Comparison of ENCODE assay signal across 16 cellular contexts in the genomic region with DNA sequence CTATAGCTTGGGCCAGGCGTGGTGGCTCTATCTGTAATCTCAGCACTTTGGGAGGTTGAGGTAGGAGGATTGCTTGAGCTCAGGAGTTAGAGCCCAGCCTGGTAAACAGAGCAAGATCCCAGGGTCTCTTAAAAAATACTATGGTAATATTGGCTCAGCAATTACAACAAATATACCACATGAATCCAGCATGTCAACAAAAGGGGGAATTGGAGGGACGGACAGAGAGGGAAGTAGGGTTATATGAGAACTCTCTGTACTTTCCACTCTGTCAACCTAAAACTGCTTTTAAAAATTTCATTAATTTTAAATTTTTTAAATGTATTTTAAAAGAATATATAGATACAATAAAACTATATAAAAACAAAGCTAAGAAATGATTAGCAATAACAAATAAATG. TPM values are rescaled to one million over a fixed set of nuclear protein-coding genes. Genes with fewer than 3 reads are reported as not detected.
DNase-seq lines count a peak whose midpoint lies in the region; ATAC-seq and FAIRE-seq lines count a peak whose summit lies in the region.
"Had no signal": no experiment of that assay in that cellular context is flagged by ENCODE, and none has a peak within 500 bp of the region (broad histone marks: within the 10 kb centered on the region; RNA-seq: fewer than 3 reads in every experiment).

No MANE protein-coding gene starts in this region.

- H3K4me3 Mint-ChIP-seq in stimulated activated naive CD8-positive, alpha-beta T cell treated with anti-CD3 and anti-CD28 coated beads, Interleukin-15, Interleukin-2, amounts not matched to agents 100 ng/mL and 50 ng/mL, for 24 hours: peak overlapping the region; percentile 79
- H3K4me3 Mint-ChIP-seq in T-helper 17 cell: peak overlapping the region; percentile 74

- H3K27me3 Mint-ChIP-seq in stimulated activated naive CD8-positive, alpha-beta T cell treated with anti-CD3 and anti-CD28 coated beads, Interleukin-15, Interleukin-2, amounts not matched to agents 100 ng/mL and 50 ng/mL, for 24 hours: no peaks in the 10 kb centered on the region
- H3K27me3 Mint-ChIP-seq in T-helper 17 cell: no peaks in the 10 kb centered on the region

- H3K27ac Mint-ChIP-seq in stimulated activated naive CD8-positive, alpha-beta T cell treated with anti-CD3 and anti-CD28 coated beads, Interleukin-15, Interleukin-2, amounts not matched to agents 100 ng/mL and 50 ng/mL, for 24 hours: peak overlapping the region; percentile 91
- peak overlapping the region; percentile 99 for H3K27ac Mint-ChIP-seq in T-helper 17 cell

- H3K36me3 Mint-ChIP-seq in stimulated activated naive CD8-positive, alpha-beta T cell treated with anti-CD3 and anti-CD28 coated beads, Interleukin-15, Interleukin-2, amounts not matched to agents 100 ng/mL and 50 ng/mL, for 24 hours (ENCODE audit: low read depth): peaks cover under 1% of the 10 kb centered on the region
- peaks cover 2% of the 10 kb centered on the region for H3K36me3 Mint-ChIP-seq in T-helper 17 cell (ENCODE audit: low read depth)

- no peaks in the 10 kb centered on the region for H3K9me3 ChIP-seq in T-helper 17 cell (ENCODE audit: control insufficient read depth, low read length, poor library complexity, severe bottlenecking)

- H3K9me3 Mint-ChIP-seq in stimulated activated naive CD8-positive, alpha-beta T cell treated with anti-CD3 and anti-CD28 coated beads, Interleukin-15, Interleukin-2, amounts not matched to agents 100 ng/mL and 50 ng/mL, for 24 hours: no peaks in the 10 kb centered on the region

- no peak for DNase-seq in stimulated activated naive CD8-positive, alpha-beta T cell treated with anti-CD3 and anti-CD28 coated beads, Interleukin-15, Interleukin-2, amounts not matched to agents 100 U/mL and 50 U/mL, for 24 hours
- DNase-seq in T-helper 17 cell (no peak), frontal cortex (ENCODE audit: low spot score in 2 of 2) (no peak), 8988T (no peak), GF-D8 (lab: John Stamatoyannopoulos, UW) (no peak), NCI-H1417 treated with DMSO at 0.1 percent for 48 hours (lab: John Stamatoyannopoulos, UW) (no peak)
- DNase-seq: activated CD8-positive, alpha-beta memory T cell treated with anti-CD3 and anti-CD28 coated beads for 24 hours; amniotic stem cell; mesendoderm; NCI-H1417; NCI-H446 treated with DMSO at 0.1 percent for 48 hours; RPMI8226; substantia nigra had no signal

- ATAC-seq in stimulated activated naive CD8-positive, alpha-beta T cell treated with anti-CD3 and anti-CD28 coated beads, Interleukin-15, Interleukin-2, amounts not matched to agents 100 U/mL and 50 U/mL, for 24 hours: no peak
- no peak for ATAC-seq in T-helper 17 cell
- no peak for ATAC-seq in GM19324 (IDR thresholded peaks at IDR 0.05; ENCODE audit: low FRiP score, unreplicated experiment)
- ATAC-seq: HCT116 had no signal

- peak; percentile 64 for FAIRE-seq in frontal cortex (lab: Jason Lieb, UNC)

- peaks cover 58% of the 10 kb centered on the region for H3K4me1 Mint-ChIP-seq in stimulated activated naive CD8-positive, alpha-beta T cell treated with anti-CD3 and anti-CD28 coated beads, Interleukin-15, Interleukin-2, amounts not matched to agents 100 ng/mL and 50 ng/mL, for 24 hours (ENCODE audit: low read depth)
- H3K4me1 Mint-ChIP-seq in T-helper 17 cell: peaks cover 30% of the 10 kb centered on the region

RNA-seq across cellular contexts. Expression of a gene that starts 13.1 kb away (rescaled TPM):
- total RNA-seq in T-helper 17 cell (100 to 1,000 TPM; 215 to 245 TPM), frontal cortex (144 TPM)
